29 cellular contexts compared by ENCODE assay signal in genomic region chr11:66566221-66566620, GRCh38. TPM values are rescaled to one million over a fixed set of nuclear protein-coding genes. Genes with fewer than 3 reads are reported as not detected.
DNase-seq lines count a peak whose midpoint lies in the region; ATAC-seq and TF ChIP-seq lines count a peak whose summit lies in the region.
"Had no signal": no experiment of that assay in that cellular context is flagged by ENCODE, and none has a peak within 500 bp of the region (broad histone marks: within the 10 kb centered on the region; RNA-seq: fewer than 3 reads in every experiment).

No MANE protein-coding gene starts in this region.

- POLR2A ChIA-PET in CD4-positive, alpha-beta T cell (lab: Charles Lee) = no interaction called here

- no peaks in the 10 kb centered on the region for H3K36me3 Mint-ChIP-seq in T-helper 1 cell treated with Interleukin-12 subunit alpha and Interleukin-12 subunit beta and Interleukin-4 antibody, amounts not matched to agents 30 μg/mL and 1 μg/mL, for 36 hours (ENCODE audit: low read depth)
- no peaks in the 10 kb centered on the region for H3K36me3 Mint-ChIP-seq in CD4-positive, alpha-beta T cell (ENCODE audit: low read depth)

- peak overlapping the region; percentile 65 for H2BK120ac ChIP-seq in neuronal stem cell (ENCODE audit: low read depth, low read length)

- H3K9me3 Mint-ChIP-seq in T-helper 1 cell treated with Interleukin-12 subunit alpha and Interleukin-12 subunit beta and Interleukin-4 antibody, amounts not matched to agents 30 μg/mL and 1 μg/mL, for 36 hours = no peaks in the 10 kb centered on the region
- H3K9me3 Mint-ChIP-seq in CD4-positive, alpha-beta T cell = no peaks in the 10 kb centered on the region

- H2BK15ac ChIP-seq in neuronal stem cell (ENCODE audit: low read length) = no peak overlapping the region

- H3K4me3 Mint-ChIP-seq in T-helper 1 cell treated with Interleukin-12 subunit alpha and Interleukin-12 subunit beta and Interleukin-4 antibody, amounts not matched to agents 30 μg/mL and 1 μg/mL, for 36 hours = peak overlapping the region; percentile 12
- H3K4me3 Mint-ChIP-seq in CD4-positive, alpha-beta T cell = peak overlapping the region; percentile 76

- no peak overlapping the region for H4K91ac ChIP-seq in neuronal stem cell (ENCODE audit: low read depth, low read length, poor library complexity)

- H3K4ac ChIP-seq in neuronal stem cell (ENCODE audit: low read length) = peak overlapping the region; percentile 28

- TF ChIP-seq CTCF in CD4-positive, alpha-beta T cell (IDR thresholded peaks at IDR 0.05) = no peak
- no peak for TF ChIP-seq CTCF in coronary artery (IDR thresholded peaks at IDR 0.05)

- peak overlapping the region; percentile 36 for H3K23ac ChIP-seq in neuronal stem cell (ENCODE audit: low read depth, low read length, poor library complexity)

- H3K14ac ChIP-seq in neuronal stem cell (ENCODE audit: low read length) = peak overlapping the region; percentile 77

- intact Hi-C loops in CD4-positive, alpha-beta T cell (cut with DNase I, micrococcal nuclease) = no loop called here

- H3K4me2 ChIP-seq in neuronal stem cell (ENCODE audit: insufficient read depth, low read length, poor library complexity, severe bottlenecking) = no peak overlapping the region

- no peaks in the 10 kb centered on the region for H3K79me1 ChIP-seq in neuronal stem cell (ENCODE audit: low read depth, low read length)

- H2BK12ac ChIP-seq in neuronal stem cell (ENCODE audit: low read length) = no peak overlapping the region

- peaks cover 26% of the 10 kb centered on the region for H3K27me3 Mint-ChIP-seq in T-helper 1 cell treated with Interleukin-12 subunit alpha and Interleukin-12 subunit beta and Interleukin-4 antibody, amounts not matched to agents 30 μg/mL and 1 μg/mL, for 36 hours (ENCODE audit: low read depth)
- peaks cover 7% of the 10 kb centered on the region for H3K27me3 Mint-ChIP-seq in CD4-positive, alpha-beta T cell

- no peak overlapping the region for H3K27ac ChIP-seq in CD4-positive, alpha-beta T cell (ENCODE audit: low read depth, low read length)
- H3K27ac ChIP-seq in coronary artery (no peak overlapping the region), neuronal stem cell (replicated peaks; ENCODE audit: low read length) (no peak overlapping the region)
- H3K27ac ChIP-seq: 22Rv1, HL-60, RWPE1 had no signal

- DNase-seq in T-helper 1 cell = no peak
- no peak for DNase-seq in CD4-positive, alpha-beta T cell
- DNase-seq in coronary artery (ENCODE audit: low spot score) = peak; percentile 67
- no peak for DNase-seq in neuronal stem cell (ENCODE audit: low spot score)
- DNase-seq in activated effector memory CD4-positive, alpha-beta T cell treated with anti-CD3 and anti-CD28 coated beads, Interleukin-2, amount 50 U/mL, for 16 hours = no peak
- DNase-seq: Caco-2, DMS 273 treated with DMSO at 0.1 percent for 48 hours, DMS79, EL, GF-D8, NCI-H1048, NCI-H1417, NCI-H187, NCI-H2081 treated with DMSO at 0.1 percent for 48 hours, NCI-H2171, NCI-H226, NCI-H510A, NCI-H69, SHP77 had no signal

- no peak overlapping the region for H3K27ac Mint-ChIP-seq in T-helper 1 cell treated with Interleukin-12 subunit alpha and Interleukin-12 subunit beta and Interleukin-4 antibody, amounts not matched to agents 30 μg/mL and 1 μg/mL, for 36 hours
- H3K27ac Mint-ChIP-seq in CD4-positive, alpha-beta T cell = no peak overlapping the region

- H2AK5ac ChIP-seq in neuronal stem cell (ENCODE audit: low read depth, low read length) = peak overlapping the region; percentile 87

- H4K8ac ChIP-seq in neuronal stem cell (ENCODE audit: low read depth, low read length) = peak overlapping the region; percentile 9

- H3K36me3 ChIP-seq in neuronal stem cell (replicated peaks in 1 of 2; ENCODE audit: control insufficient read depth in 2 of 2, insufficient read depth in 2 of 2, low read length in 2 of 2) = peaks cover 0 to 2% of the 10 kb centered on the region in 2 donors

- no peaks in the 10 kb centered on the region for H3K9me3 ChIP-seq in CD4-positive, alpha-beta T cell (ENCODE audit: control insufficient read depth, low read length)
- H3K9me3 ChIP-seq in neuronal stem cell (replicated peaks in 1 of 2; ENCODE audit: control insufficient read depth in 2 of 2, insufficient read depth in 1 of 2, low read depth in 1 of 2, low read length in 2 of 2) = no peaks in the 10 kb centered on the region
- H3K9me3 ChIP-seq: Caco-2 had no signal

- no peaks in the 10 kb centered on the region for H3K27me3 ChIP-seq in CD4-positive, alpha-beta T cell (ENCODE audit: control insufficient read depth, insufficient read depth, low read length)
- peaks cover 0 to 6% (median 0%) of the 10 kb centered on the region in 3 experiments for H3K27me3 ChIP-seq in neuronal stem cell (ENCODE audit: control insufficient read depth in 3 of 3, insufficient read depth in 3 of 3, low read depth in 1 of 3, low read length in 3 of 3)

- CTCF ChIA-PET in CD4-positive, alpha-beta T cell (lab: Charles Lee) = no interaction called here

- H3K4me1 Mint-ChIP-seq in T-helper 1 cell treated with Interleukin-12 subunit alpha and Interleukin-12 subunit beta and Interleukin-4 antibody, amounts not matched to agents 30 μg/mL and 1 μg/mL, for 36 hours (ENCODE audit: low read depth) = peaks cover 3% of the 10 kb centered on the region
- H3K4me1 Mint-ChIP-seq in CD4-positive, alpha-beta T cell (ENCODE audit: low read depth) = no peaks in the 10 kb centered on the region

- ATAC-seq in CD4-positive, alpha-beta T cell (ENCODE audit: poor library complexity) = no peak
- ATAC-seq in GM18502 (IDR thresholded peaks at IDR 0.05; ENCODE audit: poor library complexity, unreplicated experiment) = no peak
- no peak for ATAC-seq in HG03442 (IDR thresholded peaks at IDR 0.05; ENCODE audit: unreplicated experiment)
- ATAC-seq: HCT116 had no signal

- H3K4me3 ChIP-seq in coronary artery = no peak overlapping the region
- H3K4me3 ChIP-seq in neuronal stem cell (ENCODE audit: low read length in 2 of 2) = no peak overlapping the region

- no peak overlapping the region for H2BK5ac ChIP-seq in neuronal stem cell (ENCODE audit: low read length)

- peaks cover 9 to 13% of the 10 kb centered on the region in 2 donors for H3K4me1 ChIP-seq in neuronal stem cell (ENCODE audit: control insufficient read depth in 2 of 2, insufficient read depth in 1 of 2, low read depth in 1 of 2, low read length in 2 of 2)
- H3K4me1 ChIP-seq: Caco-2 had no signal

- H3K9ac ChIP-seq in neuronal stem cell (ENCODE audit: low read depth, low read length, poor library complexity) = no peak overlapping the region

- H2AFZ ChIP-seq in neuronal stem cell (ENCODE audit: low read length) = no peak overlapping the region

- H3K18ac ChIP-seq in neuronal stem cell (ENCODE audit: low read length) = peak overlapping the region; percentile 42

- no CpG with 5 or more reads among the region's 8 CpGs for WGBS in neuronal stem cell (ENCODE audit: extremely low coverage in 2 of 2, insufficient read length in 2 of 2, insufficient replicate concordance in 1 of 2), 2 donors

RNA-seq across cellular contexts. Expression of gene CTSF, which starts 2.2 kb away (rescaled TPM):
- total RNA-seq in CD4-positive, alpha-beta T cell = 10 to 100 TPM; 16.0 to 16.8 TPM
- polyA plus RNA-seq in neuronal stem cell (2013, experiment 1 of 2) = 1.3 TPM
- polyA plus RNA-seq in neuronal stem cell (2013, experiment 2 of 2) = 1.2 TPM
- total RNA-seq: Caco-2 had no signal

RNA-seq across cellular contexts. Expression of gene ACTN3, which starts 19.5 kb away (rescaled TPM):
- under 1 TPM; 0.14 to 0.22 TPM for total RNA-seq in CD4-positive, alpha-beta T cell
- 15.3 TPM for polyA plus RNA-seq in neuronal stem cell (2013, experiment 1 of 2)
- 14.8 TPM for polyA plus RNA-seq in neuronal stem cell (2013, experiment 2 of 2)
- total RNA-seq: Caco-2, H4, SK-MEL-5 had no signal
- polyA plus RNA-seq: BJ had no signal

RNA-seq across cellular contexts. Expression of gene ZDHHC24, which starts 20.4 kb away (rescaled TPM):
- total RNA-seq in CD4-positive, alpha-beta T cell = 10 to 100 TPM; 17.0 to 18.4 TPM
- 5.8 TPM for polyA plus RNA-seq in neuronal stem cell (2013, experiment 1 of 2)
- polyA plus RNA-seq in neuronal stem cell (2013, experiment 2 of 2) = 5.8 TPM

RNA-seq across cellular contexts. Expression of gene CCDC87, which starts 26.6 kb away (rescaled TPM):
- total RNA-seq in CD4-positive, alpha-beta T cell = under 1 TPM; 0.22 to 0.25 TPM
- 0.13 TPM for polyA plus RNA-seq in neuronal stem cell (2013, experiment 1 of 2)
- polyA plus RNA-seq in neuronal stem cell (2013, experiment 2 of 2) = 0.14 TPM

RNA-seq across cellular contexts. Expression of gene CCS, which starts 26.8 kb away (rescaled TPM):
- 10 to 100 TPM; 25.4 to 26.3 TPM for total RNA-seq in CD4-positive, alpha-beta T cell
- 39.5 TPM for polyA plus RNA-seq in neuronal stem cell (2013, experiment 1 of 2)
- polyA plus RNA-seq in neuronal stem cell (2013, experiment 2 of 2) = 39.5 TPM
